14 cellular contexts compared by ENCODE assay signal in genomic region chr5:114412509-114413171, GRCh38. TPM values are rescaled to one million over a fixed set of nuclear protein-coding genes. Genes with fewer than 3 reads are reported as not detected.
A peak's percentile ranks its signal among the peaks of the same experiment; 100 is the strongest.
DNase-seq lines count a peak whose midpoint lies in the region; ATAC-seq and TF ChIP-seq lines count a peak whose summit lies in the region.
"Had no signal": no experiment of that assay in that cellular context is flagged by ENCODE, and none has a peak within 500 bp of the region (broad histone marks: within the 10 kb centered on the region; RNA-seq: fewer than 3 reads in every experiment).

No MANE protein-coding gene starts in this region.

- no peak for TF ChIP-seq CTCF in astrocyte of the cerebellum (IDR thresholded peaks at IDR 0.05; ENCODE audit: low read depth, low read length, missing control alignments)
- no peak for TF ChIP-seq CTCF in mucosa of descending colon (IDR thresholded peaks at IDR 0.05)

- intact Hi-C loops in mucosa of descending colon (cut with DNase I, micrococcal nuclease), result no loop called here

- H3K4me3 ChIP-seq in MG63 (no peak overlapping the region), astrocyte of the cerebellum (ENCODE audit: low read depth, low read length) (no peak overlapping the region), mucosa of descending colon (no peak overlapping the region)

- H3K9me3 ChIP-seq in MG63 (no peaks in the 10 kb centered on the region), mucosa of descending colon (no peaks in the 10 kb centered on the region)
- H3K9me3 ChIP-seq: neutrophil had no signal

- H3K4me1 ChIP-seq in mucosa of descending colon (ENCODE audit: low read depth), result no peaks in the 10 kb centered on the region

- H3K36me3 ChIP-seq in MG63 (no peaks in the 10 kb centered on the region), mucosa of descending colon (ENCODE audit: low read depth) (no peaks in the 10 kb centered on the region)
- H3K36me3 ChIP-seq: neutrophil had no signal

- ATAC-seq in GM18868 (IDR thresholded peaks at IDR 0.05; ENCODE audit: unreplicated experiment), result peak; percentile 61
- ATAC-seq in mucosa of descending colon, result peak; percentile 91
- ATAC-seq in stimulated activated naive CD8-positive, alpha-beta T cell treated with anti-CD3 and anti-CD28 coated beads, Interleukin-15, Interleukin-2, amounts not matched to agents 100 U/mL and 50 U/mL, for 24 hours, result no peak
- ATAC-seq in GM21447 (IDR thresholded peaks at IDR 0.05; ENCODE audit: unreplicated experiment), result no peak
- ATAC-seq: activated naive CD4-positive, alpha-beta T cell treated with anti-CD3 and anti-CD28 coated beads, Interleukin-2, amount 50 U/mL, for 72 hours had no signal

- in situ Hi-C loops in astrocyte of the cerebellum (cut with HindIII; ENCODE audit: low sequenced_read_pairs), result no loop called here

- H3K27me3 ChIP-seq in MG63, result peaks cover 15% of the 10 kb centered on the region
- H3K27me3 ChIP-seq: neutrophil had no signal

- DNase-seq in MG63 (peak; percentile 8), astrocyte of the cerebellum (ENCODE audit: low read depth) (peak; percentile 49), mucosa of descending colon (no peak), activated gamma-delta T cell (lab: John Stamatoyannopoulos, UW) (no peak), mucosa of gallbladder (ENCODE audit: low spot score) (no peak)
- DNase-seq in stimulated activated naive CD8-positive, alpha-beta T cell treated with anti-CD3 and anti-CD28 coated beads, Interleukin-15, Interleukin-2, amounts not matched to agents 100 U/mL and 50 U/mL, for 24 hours, result no peak
- DNase-seq: activated CD4-positive, alpha-beta T cell treated with anti-CD3 and anti-CD28 coated beads, Interleukin-2, amount 50 U/mL, for 4 hours; kidney; stimulated activated CD4-positive, alpha-beta T cell treated with anti-CD3 and anti-CD28 coated beads, Interleukin-2, amount 100 ng/mL, for 48 hours; substantia nigra had no signal

RNA-seq across cellular contexts. Expression of gene KCNN2, which starts 50.8 kb away (rescaled TPM):
- total RNA-seq in MG63 (2014; rRNA removed; shearing (Covaris generic); ENCODE audit: low replicate concordance), result not detected in 2 replicates
- total RNA-seq in mucosa of descending colon (1 to 10 TPM in 1 of 3 donors, under 1 TPM in 2; 0.48 to 3.5 (median 0.96) TPM), mucosa of gallbladder (0.17 TPM)
- total RNA-seq: activated naive CD4-positive, alpha-beta T cell treated with anti-CD3 and anti-CD28 coated beads, Interleukin-2, amount 50 U/mL, for 72 hours had no signal

Comparison
In these comparisons a context has a peak if more than half of its experiments do, and no peak if none do; other contexts are left out.
1. ATAC-seq: peak in GM18868 (single experiment) and mucosa of descending colon (single experiment); none in stimulated activated naive CD8-positive, alpha-beta T cell treated with anti-CD3 and anti-CD28 coated beads, Interleukin-15, Interleukin-2, amounts not matched to agents 100 U/mL and 50 U/mL, for 24 hours (single experiment) and GM21447 (single experiment).
2. DNase-seq: peak in MG63 (single experiment) and astrocyte of the cerebellum (single experiment); none in mucosa of descending colon (0 of 3), activated gamma-delta T cell (single experiment), mucosa of gallbladder (single experiment) and stimulated activated naive CD8-positive, alpha-beta T cell treated with anti-CD3 and anti-CD28 coated beads, Interleukin-15, Interleukin-2, amounts not matched to agents 100 U/mL and 50 U/mL, for 24 hours (single experiment).